1 cellular context compared by ENCODE assay signal in the genomic region with DNA sequence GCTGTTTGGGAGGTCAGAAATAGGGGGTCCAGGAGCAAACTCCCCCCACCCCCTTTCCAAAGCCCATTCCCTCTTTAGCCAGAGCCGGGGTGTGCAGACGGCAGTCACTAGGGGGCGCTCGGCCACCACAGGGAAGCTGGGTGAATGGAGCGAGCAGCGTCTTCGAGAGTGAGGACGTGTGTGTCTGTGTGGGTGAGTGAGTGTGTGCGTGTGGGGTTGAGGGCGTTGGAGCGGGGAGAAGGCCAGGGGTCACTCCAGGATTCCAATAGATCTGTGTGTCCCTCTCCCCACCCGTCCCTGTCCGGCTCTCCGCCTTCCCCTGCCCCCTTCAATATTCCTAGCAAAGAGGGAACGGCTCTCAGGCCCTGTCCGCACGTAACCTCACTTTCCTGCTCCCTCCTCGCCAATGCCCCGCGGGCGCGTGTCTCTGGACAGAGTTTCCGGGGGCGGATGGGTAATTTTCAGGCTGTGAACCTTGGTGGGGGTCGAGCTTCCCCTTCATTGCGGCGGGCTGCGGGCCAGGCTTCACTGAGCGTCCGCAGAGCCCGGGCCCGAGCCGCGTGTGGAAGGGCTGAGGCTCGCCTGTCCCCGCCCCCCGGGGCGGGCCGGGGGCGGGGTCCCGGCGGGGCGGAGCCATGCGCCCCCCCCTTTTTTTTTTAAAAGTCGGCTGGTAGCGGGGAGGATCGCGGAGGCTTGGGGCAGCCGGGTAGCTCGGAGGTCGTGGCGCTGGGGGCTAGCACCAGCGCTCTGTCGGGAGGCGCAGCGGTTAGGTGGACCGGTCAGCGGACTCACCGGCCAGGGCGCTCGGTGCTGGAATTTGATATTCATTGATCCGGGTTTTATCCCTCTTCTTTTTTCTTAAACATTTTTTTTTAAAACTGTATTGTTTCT.
TF ChIP-seq lines count a peak whose summit lies in the region.

A gene (plus strand): TSS at position 686 of the 891 bp plus-strand sequence.

TF ChIP-seq in GM12878, 131 proteins besides CTCF, POLR2A, EP300 and RAD21 (continued from another document and continues in another):
- TF ChIP-seq, protein P1, sequence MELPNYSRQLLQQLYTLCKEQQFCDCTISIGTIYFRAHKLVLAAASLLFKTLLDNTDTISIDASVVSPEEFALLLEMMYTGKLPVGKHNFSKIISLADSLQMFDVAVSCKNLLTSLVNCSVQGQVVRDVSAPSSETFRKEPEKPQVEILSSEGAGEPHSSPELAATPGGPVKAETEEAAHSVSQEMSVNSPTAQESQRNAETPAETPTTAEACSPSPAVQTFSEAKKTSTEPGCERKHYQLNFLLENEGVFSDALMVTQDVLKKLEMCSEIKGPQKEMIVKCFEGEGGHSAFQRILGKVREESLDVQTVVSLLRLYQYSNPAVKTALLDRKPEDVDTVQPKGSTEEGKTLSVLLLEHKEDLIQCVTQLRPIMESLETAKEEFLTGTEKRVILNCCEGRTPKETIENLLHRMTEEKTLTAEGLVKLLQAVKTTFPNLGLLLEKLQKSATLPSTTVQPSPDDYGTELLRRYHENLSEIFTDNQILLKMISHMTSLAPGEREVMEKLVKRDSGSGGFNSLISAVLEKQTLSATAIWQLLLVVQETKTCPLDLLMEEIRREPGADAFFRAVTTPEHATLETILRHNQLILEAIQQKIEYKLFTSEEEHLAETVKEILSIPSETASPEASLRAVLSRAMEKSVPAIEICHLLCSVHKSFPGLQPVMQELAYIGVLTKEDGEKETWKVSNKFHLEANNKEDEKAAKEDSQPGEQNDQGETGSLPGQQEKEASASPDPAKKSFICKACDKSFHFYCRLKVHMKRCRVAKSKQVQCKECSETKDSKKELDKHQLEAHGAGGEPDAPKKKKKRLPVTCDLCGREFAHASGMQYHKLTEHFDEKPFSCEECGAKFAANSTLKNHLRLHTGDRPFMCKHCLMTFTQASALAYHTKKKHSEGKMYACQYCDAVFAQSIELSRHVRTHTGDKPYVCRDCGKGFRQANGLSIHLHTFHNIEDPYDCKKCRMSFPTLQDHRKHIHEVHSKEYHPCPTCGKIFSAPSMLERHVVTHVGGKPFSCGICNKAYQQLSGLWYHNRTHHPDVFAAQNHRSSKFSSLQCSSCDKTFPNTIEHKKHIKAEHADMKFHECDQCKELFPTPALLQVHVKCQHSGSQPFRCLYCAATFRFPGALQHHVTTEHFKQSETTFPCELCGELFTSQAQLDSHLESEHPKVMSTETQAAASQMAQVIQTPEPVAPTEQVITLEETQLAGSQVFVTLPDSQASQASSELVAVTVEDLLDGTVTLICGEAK (IDR thresholded peaks at IDR 0.05; ENCODE audit: borderline replicate concordance) = no peak
- TF ChIP-seq, protein P2, sequence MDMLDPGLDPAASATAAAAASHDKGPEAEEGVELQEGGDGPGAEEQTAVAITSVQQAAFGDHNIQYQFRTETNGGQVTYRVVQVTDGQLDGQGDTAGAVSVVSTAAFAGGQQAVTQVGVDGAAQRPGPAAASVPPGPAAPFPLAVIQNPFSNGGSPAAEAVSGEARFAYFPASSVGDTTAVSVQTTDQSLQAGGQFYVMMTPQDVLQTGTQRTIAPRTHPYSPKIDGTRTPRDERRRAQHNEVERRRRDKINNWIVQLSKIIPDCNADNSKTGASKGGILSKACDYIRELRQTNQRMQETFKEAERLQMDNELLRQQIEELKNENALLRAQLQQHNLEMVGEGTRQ (IDR thresholded peaks at IDR 0.05; ENCODE audit: borderline replicate concordance, low read depth, low read length) = no peak
- TF ChIP-seq, protein P3, sequence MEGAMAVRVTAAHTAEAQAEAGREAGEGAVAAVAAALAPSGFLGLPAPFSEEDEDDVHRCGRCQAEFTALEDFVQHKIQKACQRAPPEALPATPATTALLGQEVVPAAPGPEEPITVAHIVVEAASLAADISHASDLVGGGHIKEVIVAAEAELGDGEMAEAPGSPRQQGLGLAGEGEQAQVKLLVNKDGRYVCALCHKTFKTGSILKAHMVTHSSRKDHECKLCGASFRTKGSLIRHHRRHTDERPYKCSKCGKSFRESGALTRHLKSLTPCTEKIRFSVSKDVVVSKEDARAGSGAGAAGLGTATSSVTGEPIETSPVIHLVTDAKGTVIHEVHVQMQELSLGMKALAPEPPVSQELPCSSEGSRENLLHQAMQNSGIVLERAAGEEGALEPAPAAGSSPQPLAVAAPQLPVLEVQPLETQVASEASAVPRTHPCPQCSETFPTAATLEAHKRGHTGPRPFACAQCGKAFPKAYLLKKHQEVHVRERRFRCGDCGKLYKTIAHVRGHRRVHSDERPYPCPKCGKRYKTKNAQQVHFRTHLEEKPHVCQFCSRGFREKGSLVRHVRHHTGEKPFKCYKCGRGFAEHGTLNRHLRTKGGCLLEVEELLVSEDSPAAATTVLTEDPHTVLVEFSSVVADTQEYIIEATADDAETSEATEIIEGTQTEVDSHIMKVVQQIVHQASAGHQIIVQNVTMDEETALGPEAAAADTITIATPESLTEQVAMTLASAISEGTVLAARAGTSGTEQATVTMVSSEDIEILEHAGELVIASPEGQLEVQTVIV (IDR thresholded peaks at IDR 0.05; ENCODE audit: borderline replicate concordance, partially characterized antibody) = no peak
- peak in 1 of 2 experiments; percentile 17; a peak in 1 of 4 replicates for TF ChIP-seq ETV6 (conservative IDR thresholded peaks at IDR 0.05 in 1 of 2, IDR thresholded peaks at IDR 0.05 in 1 of 2; ENCODE audit: borderline replicate concordance in 1 of 2, low read depth in 1 of 2)
- TF ChIP-seq SMARCA5 (IDR thresholded peaks at IDR 0.05) = peak; percentile 88
- TF ChIP-seq HCFC1 (IDR thresholded peaks at IDR 0.05; ENCODE audit: low read length) = no peak
- peak in 1 of 2 experiments; percentile 48; a peak in 1 of 3 replicates for TF ChIP-seq EGR1 (IDR thresholded peaks at IDR 0.05; ENCODE audit: borderline replicate concordance in 1 of 2, low read depth in 2 of 2, low read length in 2 of 2)
- no peak for TF ChIP-seq SIX5 (IDR thresholded peaks at IDR 0.05; ENCODE audit: low read depth, low read length, severe bottlenecking)
- no peak for TF ChIP-seq TBL1XR1 (IDR thresholded peaks at IDR 0.05; ENCODE audit: low read depth, low read length)
- no peak for TF ChIP-seq ZNF207 (IDR thresholded peaks at IDR 0.05; ENCODE audit: borderline replicate concordance)
- TF ChIP-seq TAF1 (IDR thresholded peaks at IDR 0.05; ENCODE audit: borderline replicate concordance, low read depth, low read length) = peak; percentile 71; the same call in 1 of the 2 replicates
- no peak for TF ChIP-seq SUZ12 (IDR thresholded peaks at IDR 0.05; ENCODE audit: unreplicated experiment)
- no peak for TF ChIP-seq NR2C2 (IDR thresholded peaks at IDR 0.05; ENCODE audit: borderline replicate concordance, control insufficient read depth, insufficient read length, low read depth)
- TF ChIP-seq KAT2A (conservative IDR thresholded peaks at IDR 0.05; ENCODE audit: control insufficient read depth, low read depth, low read length) = no peak
- TF ChIP-seq, protein P4, sequence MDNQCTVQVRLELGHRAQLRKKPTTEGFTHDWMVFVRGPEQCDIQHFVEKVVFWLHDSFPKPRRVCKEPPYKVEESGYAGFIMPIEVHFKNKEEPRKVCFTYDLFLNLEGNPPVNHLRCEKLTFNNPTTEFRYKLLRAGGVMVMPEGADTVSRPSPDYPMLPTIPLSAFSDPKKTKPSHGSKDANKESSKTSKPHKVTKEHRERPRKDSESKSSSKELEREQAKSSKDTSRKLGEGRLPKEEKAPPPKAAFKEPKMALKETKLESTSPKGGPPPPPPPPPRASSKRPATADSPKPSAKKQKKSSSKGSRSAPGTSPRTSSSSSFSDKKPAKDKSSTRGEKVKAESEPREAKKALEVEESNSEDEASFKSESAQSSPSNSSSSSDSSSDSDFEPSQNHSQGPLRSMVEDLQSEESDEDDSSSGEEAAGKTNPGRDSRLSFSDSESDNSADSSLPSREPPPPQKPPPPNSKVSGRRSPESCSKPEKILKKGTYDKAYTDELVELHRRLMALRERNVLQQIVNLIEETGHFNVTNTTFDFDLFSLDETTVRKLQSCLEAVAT (IDR thresholded peaks at IDR 0.05) = peak; percentile 56; the same call in 1 of the 2 replicates
- TF ChIP-seq NFIC (IDR thresholded peaks at IDR 0.05; ENCODE audit: low read depth, low read length) = no peak
- TF ChIP-seq, protein P5, sequence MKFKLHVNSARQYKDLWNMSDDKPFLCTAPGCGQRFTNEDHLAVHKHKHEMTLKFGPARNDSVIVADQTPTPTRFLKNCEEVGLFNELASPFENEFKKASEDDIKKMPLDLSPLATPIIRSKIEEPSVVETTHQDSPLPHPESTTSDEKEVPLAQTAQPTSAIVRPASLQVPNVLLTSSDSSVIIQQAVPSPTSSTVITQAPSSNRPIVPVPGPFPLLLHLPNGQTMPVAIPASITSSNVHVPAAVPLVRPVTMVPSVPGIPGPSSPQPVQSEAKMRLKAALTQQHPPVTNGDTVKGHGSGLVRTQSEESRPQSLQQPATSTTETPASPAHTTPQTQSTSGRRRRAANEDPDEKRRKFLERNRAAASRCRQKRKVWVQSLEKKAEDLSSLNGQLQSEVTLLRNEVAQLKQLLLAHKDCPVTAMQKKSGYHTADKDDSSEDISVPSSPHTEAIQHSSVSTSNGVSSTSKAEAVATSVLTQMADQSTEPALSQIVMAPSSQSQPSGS (IDR thresholded peaks at IDR 0.05; ENCODE audit: low read length) = no peak
- peak; percentile 71; the same call in 1 of the 2 replicates for TF ChIP-seq DPF2 (IDR thresholded peaks at IDR 0.05)
- TF ChIP-seq TCF12 (IDR thresholded peaks at IDR 0.05; ENCODE audit: low read depth, low read length) = 0 out of 2 replicates have a peak, but pooled peaks have one; percentile 22
- no peak for TF ChIP-seq SPI1 (IDR thresholded peaks at IDR 0.05; ENCODE audit: borderline replicate concordance, insufficient read depth, low read depth, low read length)
- TF ChIP-seq ZNF274 (IDR thresholded peaks at IDR 0.05; ENCODE audit: insufficient read depth, insufficient read length) = no peak
- TF ChIP-seq ESRRA (IDR thresholded peaks at IDR 0.05; ENCODE audit: low read length) = no peak
- TF ChIP-seq IKZF2 (IDR thresholded peaks at IDR 0.05) = peak; percentile 83 to 85
- TF ChIP-seq CBFB (IDR thresholded peaks at IDR 0.05; ENCODE audit: low read depth) = no peak
- TF ChIP-seq YBX1 (IDR thresholded peaks at IDR 0.05) = no peak
- no peak for TF ChIP-seq MEF2A (IDR thresholded peaks at IDR 0.05; ENCODE audit: insufficient read depth, low read depth, low read length)
- TF ChIP-seq SUPT20H (IDR thresholded peaks at IDR 0.05; ENCODE audit: borderline replicate concordance, control insufficient read depth, low read depth, low read length) = no peak
- TF ChIP-seq CHD4 (IDR thresholded peaks at IDR 0.05) = no peak
- TF ChIP-seq, protein P6, sequence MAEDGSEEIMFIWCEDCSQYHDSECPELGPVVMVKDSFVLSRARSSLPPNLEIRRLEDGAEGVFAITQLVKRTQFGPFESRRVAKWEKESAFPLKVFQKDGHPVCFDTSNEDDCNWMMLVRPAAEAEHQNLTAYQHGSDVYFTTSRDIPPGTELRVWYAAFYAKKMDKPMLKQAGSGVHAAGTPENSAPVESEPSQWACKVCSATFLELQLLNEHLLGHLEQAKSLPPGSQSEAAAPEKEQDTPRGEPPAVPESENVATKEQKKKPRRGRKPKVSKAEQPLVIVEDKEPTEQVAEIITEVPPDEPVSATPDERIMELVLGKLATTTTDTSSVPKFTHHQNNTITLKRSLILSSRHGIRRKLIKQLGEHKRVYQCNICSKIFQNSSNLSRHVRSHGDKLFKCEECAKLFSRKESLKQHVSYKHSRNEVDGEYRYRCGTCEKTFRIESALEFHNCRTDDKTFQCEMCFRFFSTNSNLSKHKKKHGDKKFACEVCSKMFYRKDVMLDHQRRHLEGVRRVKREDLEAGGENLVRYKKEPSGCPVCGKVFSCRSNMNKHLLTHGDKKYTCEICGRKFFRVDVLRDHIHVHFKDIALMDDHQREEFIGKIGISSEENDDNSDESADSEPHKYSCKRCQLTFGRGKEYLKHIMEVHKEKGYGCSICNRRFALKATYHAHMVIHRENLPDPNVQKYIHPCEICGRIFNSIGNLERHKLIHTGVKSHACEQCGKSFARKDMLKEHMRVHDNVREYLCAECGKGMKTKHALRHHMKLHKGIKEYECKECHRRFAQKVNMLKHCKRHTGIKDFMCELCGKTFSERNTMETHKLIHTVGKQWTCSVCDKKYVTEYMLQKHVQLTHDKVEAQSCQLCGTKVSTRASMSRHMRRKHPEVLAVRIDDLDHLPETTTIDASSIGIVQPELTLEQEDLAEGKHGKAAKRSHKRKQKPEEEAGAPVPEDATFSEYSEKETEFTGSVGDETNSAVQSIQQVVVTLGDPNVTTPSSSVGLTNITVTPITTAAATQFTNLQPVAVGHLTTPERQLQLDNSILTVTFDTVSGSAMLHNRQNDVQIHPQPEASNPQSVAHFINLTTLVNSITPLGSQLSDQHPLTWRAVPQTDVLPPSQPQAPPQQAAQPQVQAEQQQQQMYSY (CRISPR knock-in tag; IDR thresholded peaks at IDR 0.05) = no peak
- TF ChIP-seq SP1 (IDR thresholded peaks at IDR 0.05; ENCODE audit: low read depth, low read length) = peak; percentile 44
- TF ChIP-seq, protein P7, sequence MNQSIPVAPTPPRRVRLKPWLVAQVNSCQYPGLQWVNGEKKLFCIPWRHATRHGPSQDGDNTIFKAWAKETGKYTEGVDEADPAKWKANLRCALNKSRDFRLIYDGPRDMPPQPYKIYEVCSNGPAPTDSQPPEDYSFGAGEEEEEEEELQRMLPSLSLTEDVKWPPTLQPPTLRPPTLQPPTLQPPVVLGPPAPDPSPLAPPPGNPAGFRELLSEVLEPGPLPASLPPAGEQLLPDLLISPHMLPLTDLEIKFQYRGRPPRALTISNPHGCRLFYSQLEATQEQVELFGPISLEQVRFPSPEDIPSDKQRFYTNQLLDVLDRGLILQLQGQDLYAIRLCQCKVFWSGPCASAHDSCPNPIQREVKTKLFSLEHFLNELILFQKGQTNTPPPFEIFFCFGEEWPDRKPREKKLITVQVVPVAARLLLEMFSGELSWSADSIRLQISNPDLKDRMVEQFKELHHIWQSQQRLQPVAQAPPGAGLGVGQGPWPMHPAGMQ (IDR thresholded peaks at IDR 0.05; ENCODE audit: borderline replicate concordance) = no peak
- TF ChIP-seq, protein P8, sequence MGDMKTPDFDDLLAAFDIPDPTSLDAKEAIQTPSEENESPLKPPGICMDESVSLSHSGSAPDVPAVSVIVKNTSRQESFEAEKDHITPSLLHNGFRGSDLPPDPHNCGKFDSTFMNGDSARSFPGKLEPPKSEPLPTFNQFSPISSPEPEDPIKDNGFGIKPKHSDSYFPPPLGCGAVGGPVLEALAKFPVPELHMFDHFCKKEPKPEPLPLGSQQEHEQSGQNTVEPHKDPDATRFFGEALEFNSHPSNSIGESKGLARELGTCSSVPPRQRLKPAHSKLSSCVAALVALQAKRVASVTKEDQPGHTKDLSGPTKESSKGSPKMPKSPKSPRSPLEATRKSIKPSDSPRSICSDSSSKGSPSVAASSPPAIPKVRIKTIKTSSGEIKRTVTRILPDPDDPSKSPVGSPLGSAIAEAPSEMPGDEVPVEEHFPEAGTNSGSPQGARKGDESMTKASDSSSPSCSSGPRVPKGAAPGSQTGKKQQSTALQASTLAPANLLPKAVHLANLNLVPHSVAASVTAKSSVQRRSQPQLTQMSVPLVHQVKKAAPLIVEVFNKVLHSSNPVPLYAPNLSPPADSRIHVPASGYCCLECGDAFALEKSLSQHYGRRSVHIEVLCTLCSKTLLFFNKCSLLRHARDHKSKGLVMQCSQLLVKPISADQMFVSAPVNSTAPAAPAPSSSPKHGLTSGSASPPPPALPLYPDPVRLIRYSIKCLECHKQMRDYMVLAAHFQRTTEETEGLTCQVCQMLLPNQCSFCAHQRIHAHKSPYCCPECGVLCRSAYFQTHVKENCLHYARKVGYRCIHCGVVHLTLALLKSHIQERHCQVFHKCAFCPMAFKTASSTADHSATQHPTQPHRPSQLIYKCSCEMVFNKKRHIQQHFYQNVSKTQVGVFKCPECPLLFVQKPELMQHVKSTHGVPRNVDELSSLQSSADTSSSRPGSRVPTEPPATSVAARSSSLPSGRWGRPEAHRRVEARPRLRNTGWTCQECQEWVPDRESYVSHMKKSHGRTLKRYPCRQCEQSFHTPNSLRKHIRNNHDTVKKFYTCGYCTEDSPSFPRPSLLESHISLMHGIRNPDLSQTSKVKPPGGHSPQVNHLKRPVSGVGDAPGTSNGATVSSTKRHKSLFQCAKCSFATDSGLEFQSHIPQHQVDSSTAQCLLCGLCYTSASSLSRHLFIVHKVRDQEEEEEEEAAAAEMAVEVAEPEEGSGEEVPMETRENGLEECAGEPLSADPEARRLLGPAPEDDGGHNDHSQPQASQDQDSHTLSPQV (IDR thresholded peaks at IDR 0.05) = no peak
- no peak for TF ChIP-seq NRF1 (conservative IDR thresholded peaks at IDR 0.05; ENCODE audit: low read depth, low read length)
